Comparison of ENCODE assay signal across 24 cellular contexts in genomic region chr3:195249057-195249770, GRCh38. TPM values are rescaled to one million over a fixed set of nuclear protein-coding genes. Genes with fewer than 3 reads are reported as not detected.
DNase-seq lines count a peak whose midpoint lies in the region; ATAC-seq and TF ChIP-seq lines count a peak whose summit lies in the region.
"Had no signal": no experiment of that assay in that cellular context is flagged by ENCODE, and none has a peak within 500 bp of the region (broad histone marks: within the 10 kb centered on the region; RNA-seq: fewer than 3 reads in every experiment).

No MANE protein-coding gene starts in this region.

- H3K9me3 Mint-ChIP-seq in natural killer cell (no peaks in the 10 kb centered on the region), nephron progenitor cell (peaks cover 15% of the 10 kb centered on the region)
- no peaks in the 10 kb centered on the region for H3K9me3 Mint-ChIP-seq in natural killer cell treated with Interleukin-12 subunit alpha and Interleukin-12 subunit beta and Interleukin-15 and Interleukin-18, amount 100 ng/mL, for 72 hours
- H3K9me3 Mint-ChIP-seq: activated naive CD8-positive, alpha-beta T cell treated with anti-CD3 and anti-CD28 coated beads, Interleukin-2, amount 50 U/mL, for 24 hours had no signal

- H3K36me3 Mint-ChIP-seq in natural killer cell (no peaks in the 10 kb centered on the region), nephron progenitor cell (ENCODE audit: low read depth) (peaks cover 50% of the 10 kb centered on the region)
- H3K36me3 Mint-ChIP-seq in natural killer cell treated with Interleukin-12 subunit alpha and Interleukin-12 subunit beta and Interleukin-15 and Interleukin-18, amount 100 ng/mL, for 72 hours, result no peaks in the 10 kb centered on the region

- H3K27me3 Mint-ChIP-seq in natural killer cell (ENCODE audit: low read depth in 2 of 2), result no peaks in the 10 kb centered on the region
- H3K27me3 Mint-ChIP-seq in natural killer cell treated with Interleukin-12 subunit alpha and Interleukin-12 subunit beta and Interleukin-15 and Interleukin-18, amount 100 ng/mL, for 72 hours, result no peaks in the 10 kb centered on the region
- H3K27me3 Mint-ChIP-seq in nephron progenitor cell (ENCODE audit: low read depth, poor library complexity), result no peaks in the 10 kb centered on the region
- H3K27me3 Mint-ChIP-seq: activated naive CD8-positive, alpha-beta T cell treated with anti-CD3 and anti-CD28 coated beads, Interleukin-2, amount 50 U/mL, for 24 hours had no signal

- H3K36me3 ChIP-seq in H7 (replicated peaks; ENCODE audit: control insufficient read depth, insufficient read depth, low read length), result no peaks in the 10 kb centered on the region
- H3K36me3 ChIP-seq: MG63 had no signal

- DNase-seq in natural killer cell, result peak; percentile 7
- DNase-seq in natural killer cell treated with Interleukin-12 subunit alpha and Interleukin-12 subunit beta and Interleukin-15 and Interleukin-18, amount 100 ng/mL, for 72 hours (ENCODE audit: low spot score), result no peak
- no peak for DNase-seq in nephron progenitor cell
- no peak for DNase-seq in H7
- DNase-seq in kidney tubule cell (ENCODE audit: low spot score), result no peak
- DNase-seq in NCI-H2029 treated with DMSO at 0.1 percent for 48 hours (lab: John Stamatoyannopoulos, UW), result no peak
- DNase-seq: ACHN; activated gamma-delta T cell; activated naive CD8-positive, alpha-beta T cell treated with anti-CD3 and anti-CD28 coated beads, Interleukin-2, amount 50 U/mL, for 24 hours; BE2C; DMS79; GF-D8; KG1; MG63; NCI-H1105 treated with DMSO at 0.1 percent for 48 hours; NCI-H2029; NCI-H2227 treated with DMSO at 0.1 percent for 48 hours; NCI-H69; occipital lobe; SHP77 had no signal

- ATAC-seq in natural killer cell (no peak), esophagus mucosa (peak; percentile 56), GM21390 (IDR thresholded peaks at IDR 0.05; ENCODE audit: unreplicated experiment) (no peak)
- ATAC-seq in natural killer cell treated with Interleukin-12 subunit alpha and Interleukin-12 subunit beta and Interleukin-15 and Interleukin-18, amount 100 ng/mL, for 72 hours, result no peak
- ATAC-seq: activated naive CD8-positive, alpha-beta T cell treated with anti-CD3 and anti-CD28 coated beads, Interleukin-2, amount 50 U/mL, for 24 hours had no signal

- H3K27me3 ChIP-seq in H7 (ENCODE audit: control insufficient read depth, insufficient read depth, low read length), result no peaks in the 10 kb centered on the region
- H3K27me3 ChIP-seq: BE2C, MG63, tibial nerve had no signal

- H3K27ac Mint-ChIP-seq in natural killer cell (no peak overlapping the region), nephron progenitor cell (peak overlapping the region; percentile 80)
- H3K27ac Mint-ChIP-seq in natural killer cell treated with Interleukin-12 subunit alpha and Interleukin-12 subunit beta and Interleukin-15 and Interleukin-18, amount 100 ng/mL, for 72 hours, result no peak overlapping the region
- H3K27ac Mint-ChIP-seq: activated naive CD8-positive, alpha-beta T cell treated with anti-CD3 and anti-CD28 coated beads, Interleukin-2, amount 50 U/mL, for 24 hours had no signal

- H3K4me3 Mint-ChIP-seq in natural killer cell (no peak overlapping the region), nephron progenitor cell (peak overlapping the region; percentile 25)
- no peak overlapping the region for H3K4me3 Mint-ChIP-seq in natural killer cell treated with Interleukin-12 subunit alpha and Interleukin-12 subunit beta and Interleukin-15 and Interleukin-18, amount 100 ng/mL, for 72 hours
- H3K4me3 Mint-ChIP-seq: activated naive CD8-positive, alpha-beta T cell treated with anti-CD3 and anti-CD28 coated beads, Interleukin-2, amount 50 U/mL, for 24 hours had no signal

- H3K4me3 ChIP-seq in H7 (ENCODE audit: insufficient read depth, low read depth, low read length), result no peak overlapping the region
- H3K4me3 ChIP-seq: MG63, skin epidermis, tibial nerve had no signal

- intact Hi-C loops in natural killer cell (cut with micrococcal nuclease), result no loop called here

- TF ChIP-seq CTCF in natural killer cell (IDR thresholded peaks at IDR 0.05) (no peak), nephron progenitor cell (IDR thresholded peaks at IDR 0.05) (no peak)

- peaks cover 26 to 30% of the 10 kb centered on the region in 2 donors for H3K4me1 Mint-ChIP-seq in natural killer cell
- H3K4me1 Mint-ChIP-seq in natural killer cell treated with Interleukin-12 subunit alpha and Interleukin-12 subunit beta and Interleukin-15 and Interleukin-18, amount 100 ng/mL, for 72 hours (ENCODE audit: low read depth in 2 of 2), result peaks cover 0 to 25% of the 10 kb centered on the region in 2 donors
- H3K4me1 Mint-ChIP-seq in nephron progenitor cell, result peaks cover 87% of the 10 kb centered on the region

RNA-seq across cellular contexts. Expression of gene XXYLT1, which starts 21.7 kb away (rescaled TPM):
- total RNA-seq in natural killer cell (10 to 100 TPM in 2 of 3 donors, 1 to 10 TPM in 1; 8.7 to 13.6 (median 10.2) TPM), esophagus mucosa (12.7 TPM)
- 10 to 100 TPM; 10.5 to 16.2 TPM for total RNA-seq in natural killer cell treated with Interleukin-12 subunit alpha and Interleukin-12 subunit beta and Interleukin-15 and Interleukin-18, amount 100 ng/mL, for 72 hours
- total RNA-seq in H7 (2014; rRNA removed; shearing (Covaris generic)), result 40.9 and 42.6 TPM in 2 replicates
